In the genomic region with DNA sequence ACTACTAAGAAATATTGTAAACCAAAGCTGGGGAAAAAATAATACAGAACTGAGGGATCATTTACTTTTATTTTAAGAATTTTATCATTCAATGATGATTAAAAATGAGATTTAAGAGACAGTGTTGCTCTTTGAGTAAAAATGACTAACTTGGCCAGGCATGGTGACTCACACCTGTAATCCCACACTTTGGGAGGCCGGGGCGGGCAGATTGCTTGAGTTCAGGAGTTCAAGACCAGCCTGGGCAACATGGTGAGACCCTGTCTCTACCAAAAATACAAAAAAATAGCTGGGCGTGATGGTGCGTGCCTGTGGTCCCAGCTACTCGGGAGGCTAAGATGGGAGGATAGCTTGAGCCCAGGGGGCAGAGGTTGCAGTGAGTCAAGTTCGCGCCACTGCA, we compare ENCODE assay signal across 1 cellular context.
TF ChIP-seq lines count a peak whose summit lies in the region.

No MANE protein-coding gene starts in this region.

TF ChIP-seq in GM23338, 12 proteins besides CTCF, POLR2A, EP300 and RAD21 (continued from another document):
- TF ChIP-seq, protein P1, sequence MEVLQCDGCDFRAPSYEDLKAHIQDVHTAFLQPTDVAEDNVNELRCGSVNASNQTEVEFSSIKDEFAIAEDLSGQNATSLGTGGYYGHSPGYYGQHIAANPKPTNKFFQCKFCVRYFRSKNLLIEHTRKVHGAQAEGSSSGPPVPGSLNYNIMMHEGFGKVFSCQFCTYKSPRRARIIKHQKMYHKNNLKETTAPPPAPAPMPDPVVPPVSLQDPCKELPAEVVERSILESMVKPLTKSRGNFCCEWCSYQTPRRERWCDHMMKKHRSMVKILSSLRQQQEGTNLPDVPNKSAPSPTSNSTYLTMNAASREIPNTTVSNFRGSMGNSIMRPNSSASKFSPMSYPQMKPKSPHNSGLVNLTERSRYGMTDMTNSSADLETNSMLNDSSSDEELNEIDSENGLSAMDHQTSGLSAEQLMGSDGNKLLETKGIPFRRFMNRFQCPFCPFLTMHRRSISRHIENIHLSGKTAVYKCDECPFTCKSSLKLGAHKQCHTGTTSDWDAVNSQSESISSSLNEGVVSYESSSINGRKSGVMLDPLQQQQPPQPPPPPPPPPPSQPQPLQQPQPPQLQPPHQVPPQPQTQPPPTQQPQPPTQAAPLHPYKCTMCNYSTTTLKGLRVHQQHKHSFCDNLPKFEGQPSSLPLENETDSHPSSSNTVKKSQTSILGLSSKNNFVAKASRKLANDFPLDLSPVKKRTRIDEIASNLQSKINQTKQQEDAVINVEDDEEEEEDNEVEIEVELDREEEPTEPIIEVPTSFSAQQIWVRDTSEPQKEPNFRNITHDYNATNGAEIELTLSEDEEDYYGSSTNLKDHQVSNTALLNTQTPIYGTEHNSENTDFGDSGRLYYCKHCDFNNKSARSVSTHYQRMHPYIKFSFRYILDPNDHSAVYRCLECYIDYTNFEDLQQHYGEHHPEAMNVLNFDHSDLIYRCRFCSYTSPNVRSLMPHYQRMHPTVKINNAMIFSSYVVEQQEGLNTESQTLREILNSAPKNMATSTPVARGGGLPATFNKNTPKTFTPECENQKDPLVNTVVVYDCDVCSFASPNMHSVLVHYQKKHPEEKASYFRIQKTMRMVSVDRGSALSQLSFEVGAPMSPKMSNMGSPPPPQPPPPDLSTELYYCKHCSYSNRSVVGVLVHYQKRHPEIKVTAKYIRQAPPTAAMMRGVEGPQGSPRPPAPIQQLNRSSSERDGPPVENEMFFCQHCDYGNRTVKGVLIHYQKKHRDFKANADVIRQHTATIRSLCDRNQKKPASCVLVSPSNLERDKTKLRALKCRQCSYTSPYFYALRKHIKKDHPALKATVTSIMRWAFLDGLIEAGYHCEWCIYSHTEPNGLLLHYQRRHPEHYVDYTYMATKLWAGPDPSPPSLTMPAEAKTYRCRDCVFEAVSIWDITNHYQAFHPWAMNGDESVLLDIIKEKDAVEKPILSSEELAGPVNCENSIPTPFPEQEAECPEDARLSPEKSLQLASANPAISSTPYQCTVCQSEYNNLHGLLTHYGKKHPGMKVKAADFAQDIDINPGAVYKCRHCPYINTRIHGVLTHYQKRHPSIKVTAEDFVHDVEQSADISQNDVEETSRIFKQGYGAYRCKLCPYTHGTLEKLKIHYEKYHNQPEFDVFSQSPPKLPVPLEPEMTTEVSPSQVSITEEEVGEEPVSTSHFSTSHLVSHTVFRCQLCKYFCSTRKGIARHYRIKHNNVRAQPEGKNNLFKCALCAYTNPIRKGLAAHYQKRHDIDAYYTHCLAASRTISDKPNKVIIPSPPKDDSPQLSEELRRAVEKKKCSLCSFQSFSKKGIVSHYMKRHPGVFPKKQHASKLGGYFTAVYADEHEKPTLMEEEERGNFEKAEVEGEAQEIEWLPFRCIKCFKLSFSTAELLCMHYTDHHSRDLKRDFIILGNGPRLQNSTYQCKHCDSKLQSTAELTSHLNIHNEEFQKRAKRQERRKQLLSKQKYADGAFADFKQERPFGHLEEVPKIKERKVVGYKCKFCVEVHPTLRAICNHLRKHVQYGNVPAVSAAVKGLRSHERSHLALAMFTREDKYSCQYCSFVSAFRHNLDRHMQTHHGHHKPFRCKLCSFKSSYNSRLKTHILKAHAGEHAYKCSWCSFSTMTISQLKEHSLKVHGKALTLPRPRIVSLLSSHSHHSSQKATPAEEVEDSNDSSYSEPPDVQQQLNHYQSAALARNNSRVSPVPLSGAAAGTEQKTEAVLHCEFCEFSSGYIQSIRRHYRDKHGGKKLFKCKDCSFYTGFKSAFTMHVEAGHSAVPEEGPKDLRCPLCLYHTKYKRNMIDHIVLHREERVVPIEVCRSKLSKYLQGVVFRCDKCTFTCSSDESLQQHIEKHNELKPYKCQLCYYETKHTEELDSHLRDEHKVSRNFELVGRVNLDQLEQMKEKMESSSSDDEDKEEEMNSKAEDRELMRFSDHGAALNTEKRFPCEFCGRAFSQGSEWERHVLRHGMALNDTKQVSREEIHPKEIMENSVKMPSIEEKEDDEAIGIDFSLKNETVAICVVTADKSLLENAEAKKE (CRISPR knock-in tag; IDR thresholded peaks at IDR 0.05), result no peak
- no peak for TF ChIP-seq NANOG (IDR thresholded peaks at IDR 0.05; ENCODE audit: borderline replicate concordance)
- no peak for TF ChIP-seq ZNF331 (CRISPR knock-in tag; IDR thresholded peaks at IDR 0.05; ENCODE audit: low read depth)
- TF ChIP-seq, protein P2, sequence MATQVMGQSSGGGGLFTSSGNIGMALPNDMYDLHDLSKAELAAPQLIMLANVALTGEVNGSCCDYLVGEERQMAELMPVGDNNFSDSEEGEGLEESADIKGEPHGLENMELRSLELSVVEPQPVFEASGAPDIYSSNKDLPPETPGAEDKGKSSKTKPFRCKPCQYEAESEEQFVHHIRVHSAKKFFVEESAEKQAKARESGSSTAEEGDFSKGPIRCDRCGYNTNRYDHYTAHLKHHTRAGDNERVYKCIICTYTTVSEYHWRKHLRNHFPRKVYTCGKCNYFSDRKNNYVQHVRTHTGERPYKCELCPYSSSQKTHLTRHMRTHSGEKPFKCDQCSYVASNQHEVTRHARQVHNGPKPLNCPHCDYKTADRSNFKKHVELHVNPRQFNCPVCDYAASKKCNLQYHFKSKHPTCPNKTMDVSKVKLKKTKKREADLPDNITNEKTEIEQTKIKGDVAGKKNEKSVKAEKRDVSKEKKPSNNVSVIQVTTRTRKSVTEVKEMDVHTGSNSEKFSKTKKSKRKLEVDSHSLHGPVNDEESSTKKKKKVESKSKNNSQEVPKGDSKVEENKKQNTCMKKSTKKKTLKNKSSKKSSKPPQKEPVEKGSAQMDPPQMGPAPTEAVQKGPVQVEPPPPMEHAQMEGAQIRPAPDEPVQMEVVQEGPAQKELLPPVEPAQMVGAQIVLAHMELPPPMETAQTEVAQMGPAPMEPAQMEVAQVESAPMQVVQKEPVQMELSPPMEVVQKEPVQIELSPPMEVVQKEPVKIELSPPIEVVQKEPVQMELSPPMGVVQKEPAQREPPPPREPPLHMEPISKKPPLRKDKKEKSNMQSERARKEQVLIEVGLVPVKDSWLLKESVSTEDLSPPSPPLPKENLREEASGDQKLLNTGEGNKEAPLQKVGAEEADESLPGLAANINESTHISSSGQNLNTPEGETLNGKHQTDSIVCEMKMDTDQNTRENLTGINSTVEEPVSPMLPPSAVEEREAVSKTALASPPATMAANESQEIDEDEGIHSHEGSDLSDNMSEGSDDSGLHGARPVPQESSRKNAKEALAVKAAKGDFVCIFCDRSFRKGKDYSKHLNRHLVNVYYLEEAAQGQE (IDR thresholded peaks at IDR 0.05; ENCODE audit: unreplicated experiment), result no peak
